In genomic region chr10:71761105-71761511, GRCh38 we compare ENCODE assay signal across 15 cellular contexts.
DNase-seq lines count a peak whose midpoint lies in the region; ATAC-seq, FAIRE-seq and TF ChIP-seq lines count a peak whose summit lies in the region.
"Had no signal": no experiment of that assay in that cellular context is flagged by ENCODE, and none has a peak within 500 bp of the region (broad histone marks: within the 10 kb centered on the region; RNA-seq: fewer than 3 reads in every experiment).

No MANE protein-coding gene starts in this region.

- peak overlapping the region; percentile 41 for H3K27ac ChIP-seq in caudate nucleus (ENCODE audit: low read depth, low read length)
- H3K27ac ChIP-seq: cardiac muscle cell, SK-N-MC, testis had no signal

- FAIRE-seq in H54 (lab: Jason Lieb, UNC) = peak; percentile 58
- FAIRE-seq: kidney had no signal

- no peak for DNase-seq in H54 (ENCODE audit: insufficient read length, low spot score)
- peak; percentile 74 for DNase-seq in activated CD4-positive, alpha-beta T cell treated with anti-CD3 and anti-CD28 coated beads for 48 hours
- DNase-seq in caudate nucleus (lab: John Stamatoyannopoulos, UW) = no peak
- DNase-seq in stimulated activated CD4-positive, alpha-beta T cell treated with anti-CD3 and anti-CD28 coated beads, Interleukin-1b, Interleukin-23, amount 100 ng/mL, for 48 hours = peak; percentile 65
- no peak for DNase-seq in NCI-H82 treated with DMSO at 0.1 percent for 48 hours (lab: John Stamatoyannopoulos, UW; ENCODE audit: unreplicated experiment)
- DNase-seq in MV-4-11 (lab: John Stamatoyannopoulos, UW) = no peak
- no peak for DNase-seq in GOT3 (lab: John Stamatoyannopoulos, UW)
- DNase-seq: Caco-2, kidney, NCI-H524 treated with DMSO at 0.1 percent for 48 hours, nephron progenitor cell, testis had no signal

- TF ChIP-seq POLR2A in H54 (IDR thresholded peaks at IDR 0.05; ENCODE audit: low read depth, low read length) = no peak

- no peak for ATAC-seq in HG02623 (IDR thresholded peaks at IDR 0.05; ENCODE audit: unreplicated experiment)

Comparison
In these comparisons a context has a peak if more than half of its experiments do, and no peak if none do; other contexts are left out.
1. DNase-seq: peak in activated CD4-positive, alpha-beta T cell treated with anti-CD3 and anti-CD28 coated beads for 48 hours (single experiment) and stimulated activated CD4-positive, alpha-beta T cell treated with anti-CD3 and anti-CD28 coated beads, Interleukin-1b, Interleukin-23, amount 100 ng/mL, for 48 hours (single experiment); none in H54 (single experiment), caudate nucleus (0 of 61), NCI-H82 treated with DMSO at 0.1 percent for 48 hours (single experiment), MV-4-11 (single experiment) and GOT3 (single experiment).